In genomic region chr14:91154851-91155625, GRCh38 we compare ENCODE assay signal across 8 cellular contexts. TPM values are rescaled to one million over a fixed set of nuclear protein-coding genes. Genes with fewer than 3 reads are reported as not detected.
DNase-seq lines count a peak whose midpoint lies in the region; ATAC-seq and TF ChIP-seq lines count a peak whose summit lies in the region.

No MANE protein-coding gene starts in this region.

- no peaks in the 10 kb centered on the region for H4K20me1 ChIP-seq in GM23338 (replicated peaks; ENCODE audit: insufficient read depth)

- H2BK15ac ChIP-seq in neuronal stem cell (ENCODE audit: low read length) = no peak overlapping the region

- H3K27me3 Mint-ChIP-seq in GM23338 (ENCODE audit: insufficient read depth, low read depth, poor library complexity) = no peaks in the 10 kb centered on the region
- no peaks in the 10 kb centered on the region for H3K27me3 Mint-ChIP-seq in effector memory CD8-positive, alpha-beta T cell

- H3K4me3 Mint-ChIP-seq in GM23338 = no peak overlapping the region
- peak overlapping the region; percentile 27 to 58 for H3K4me3 Mint-ChIP-seq in effector memory CD8-positive, alpha-beta T cell

- H3K9me3 ChIP-seq in neuronal stem cell (replicated peaks in 1 of 2; ENCODE audit: control insufficient read depth in 2 of 2, insufficient read depth in 1 of 2, low read depth in 1 of 2, low read length in 2 of 2) (no peaks in the 10 kb centered on the region), suprapubic skin (no peaks in the 10 kb centered on the region)

- H3K27ac Mint-ChIP-seq in GM23338 = no peak overlapping the region
- peak overlapping the region; percentile 89 to 93 for H3K27ac Mint-ChIP-seq in effector memory CD8-positive, alpha-beta T cell

- no peak overlapping the region for H3K18ac ChIP-seq in neuronal stem cell (ENCODE audit: low read length)

- H3K4me3 ChIP-seq in GM23338 (no peak overlapping the region), neuronal stem cell (ENCODE audit: low read length in 2 of 2) (no peak overlapping the region), suprapubic skin (no peak overlapping the region)

- no peak overlapping the region for H3K9ac ChIP-seq in neuronal stem cell (ENCODE audit: low read depth, low read length, poor library complexity)

- H3K36me3 ChIP-seq in GM23338 (ENCODE audit: insufficient read depth) (no peaks in the 10 kb centered on the region), neuronal stem cell (replicated peaks in 1 of 2; ENCODE audit: control insufficient read depth in 2 of 2, insufficient read depth in 2 of 2, low read length in 2 of 2) (peaks cover 4 to 24% of the 10 kb centered on the region in 2 donors), suprapubic skin (peaks cover 20% of the 10 kb centered on the region)

- TF ChIP-seq EP300 in suprapubic skin (IDR thresholded peaks at IDR 0.05) = no peak

- no peak overlapping the region for H2BK5ac ChIP-seq in neuronal stem cell (ENCODE audit: low read length)

- peak overlapping the region; percentile 32 for H2AK5ac ChIP-seq in neuronal stem cell (ENCODE audit: low read depth, low read length)

- H2AFZ ChIP-seq in GM23338 (no peak overlapping the region), neuronal stem cell (ENCODE audit: low read length) (no peak overlapping the region)

- no peaks in the 10 kb centered on the region for H3K9me3 Mint-ChIP-seq in GM23338
- H3K9me3 Mint-ChIP-seq in effector memory CD8-positive, alpha-beta T cell = no peaks in the 10 kb centered on the region

- H3K79me2 ChIP-seq in GM23338 (replicated peaks; ENCODE audit: insufficient read depth) = no peaks in the 10 kb centered on the region

- WGBS in neuronal stem cell (ENCODE audit: extremely low coverage in 2 of 2, insufficient read length in 2 of 2, insufficient replicate concordance in 1 of 2), 2 donors = no CpG with 5 or more reads among the region's 16 CpGs
- 48% methylated on average over 16 of the region's 16 CpGs for WGBS in suprapubic skin

- H3K4me2 ChIP-seq in GM23338 = no peak overlapping the region
- H3K4me2 ChIP-seq in neuronal stem cell (ENCODE audit: insufficient read depth, low read length, poor library complexity, severe bottlenecking) = no peak overlapping the region

- no peaks in the 10 kb centered on the region for H3K9me2 ChIP-seq in GM23338 (ENCODE audit: insufficient read depth)

- no peak for TF ChIP-seq POLR2A in suprapubic skin (IDR thresholded peaks at IDR 0.05)

- H3K27me3 ChIP-seq in GM23338 (ENCODE audit: insufficient read depth) (no peaks in the 10 kb centered on the region), neuronal stem cell (ENCODE audit: control insufficient read depth in 3 of 3, insufficient read depth in 3 of 3, low read depth in 1 of 3, low read length in 3 of 3) (no peaks in the 10 kb centered on the region), suprapubic skin (no peaks in the 10 kb centered on the region)

- H2BK120ac ChIP-seq in neuronal stem cell (ENCODE audit: low read depth, low read length) = no peak overlapping the region

- no peak overlapping the region for H4K8ac ChIP-seq in neuronal stem cell (ENCODE audit: low read depth, low read length)

- no peak overlapping the region for H3K4ac ChIP-seq in neuronal stem cell (ENCODE audit: low read length)

- H3K4me1 ChIP-seq in GM23338 (ENCODE audit: insufficient read depth) = no peaks in the 10 kb centered on the region
- H3K4me1 ChIP-seq in neuronal stem cell (ENCODE audit: control insufficient read depth in 2 of 2, insufficient read depth in 1 of 2, low read depth in 1 of 2, low read length in 2 of 2) = peaks cover 0 to 4% of the 10 kb centered on the region in 2 donors
- peaks cover 17% of the 10 kb centered on the region for H3K4me1 ChIP-seq in suprapubic skin

- TF ChIP-seq CTCF in GM23338 (conservative IDR thresholded peaks at IDR 0.05; ENCODE audit: low read depth in 2 of 2) = no peak
- TF ChIP-seq CTCF in suprapubic skin (IDR thresholded peaks at IDR 0.05) = no peak

- no peaks in the 10 kb centered on the region for H3K79me1 ChIP-seq in neuronal stem cell (ENCODE audit: low read depth, low read length)

- no peak overlapping the region for H4K91ac ChIP-seq in neuronal stem cell (ENCODE audit: low read depth, low read length, poor library complexity)

- H3K36me3 Mint-ChIP-seq in GM23338 (ENCODE audit: low read depth) = peaks cover 10% of the 10 kb centered on the region
- H3K36me3 Mint-ChIP-seq in effector memory CD8-positive, alpha-beta T cell (ENCODE audit: insufficient read depth) = peaks cover 41% of the 10 kb centered on the region

- H3K27ac ChIP-seq in GM23338 (ENCODE audit: low read depth) = no peak overlapping the region
- H3K27ac ChIP-seq in neuronal stem cell (replicated peaks; ENCODE audit: low read length) = no peak overlapping the region
- no peak overlapping the region for H3K27ac ChIP-seq in suprapubic skin

- DNase-seq in A172 (ENCODE audit: low spot score) (peak; percentile 56), GM23338 (ENCODE audit: low spot score) (no peak), NCI-H510A treated with DMSO at 0.1 percent for 48 hours (lab: John Stamatoyannopoulos, UW) (peak; percentile 89), neuronal stem cell (ENCODE audit: low spot score) (no peak), suprapubic skin (ENCODE audit: low spot score in 2 of 2) (no peak), C1 segment of cervical spinal cord (lab: John Stamatoyannopoulos, UW) (no peak)
- peak; percentile 49 to 56 (median 54) for DNase-seq in effector memory CD8-positive, alpha-beta T cell

- no peaks in the 10 kb centered on the region for H3F3A ChIP-seq in GM23338 (replicated peaks; ENCODE audit: low read depth)

- H3K23ac ChIP-seq in neuronal stem cell (ENCODE audit: low read depth, low read length, poor library complexity) = no peak overlapping the region

- ATAC-seq in GM23338 = 0 out of 3 replicates have a peak, but pooled peaks have one; percentile 36
- peak; percentile 99 for ATAC-seq in effector memory CD8-positive, alpha-beta T cell (replicated peaks)
- ATAC-seq in GM21526 (IDR thresholded peaks at IDR 0.05; ENCODE audit: low FRiP score, unreplicated experiment) = no peak

- peaks cover 5% of the 10 kb centered on the region for H3K4me1 Mint-ChIP-seq in GM23338
- H3K4me1 Mint-ChIP-seq in effector memory CD8-positive, alpha-beta T cell (ENCODE audit: low read depth in 2 of 2) = peaks cover 18 to 24% of the 10 kb centered on the region in 2 donors

- H3K14ac ChIP-seq in neuronal stem cell (ENCODE audit: low read length) = no peak overlapping the region

- H2BK12ac ChIP-seq in neuronal stem cell (ENCODE audit: low read length) = no peak overlapping the region

TF ChIP-seq in GM23338, 12 proteins besides CTCF, POLR2A, EP300 and RAD21 (continues in another document):
- no peak for TF ChIP-seq STAT1 (IDR thresholded peaks at IDR 0.05; ENCODE audit: unreplicated experiment)
- TF ChIP-seq JUNB (IDR thresholded peaks at IDR 0.05; ENCODE audit: unreplicated experiment) = no peak
- TF ChIP-seq CREB1 (CRISPR knock-in tag; IDR thresholded peaks at IDR 0.05; ENCODE audit: low read depth) = no peak
- no peak for TF ChIP-seq NANOG (IDR thresholded peaks at IDR 0.05; ENCODE audit: borderline replicate concordance)
- TF ChIP-seq EZH2phosphoT487 (IDR thresholded peaks at IDR 0.05; ENCODE audit: unreplicated experiment) = no peak
- no peak for TF ChIP-seq ZNF331 (CRISPR knock-in tag; IDR thresholded peaks at IDR 0.05; ENCODE audit: low read depth)
- no peak for TF ChIP-seq POLR2AphosphoS5 (IDR thresholded peaks at IDR 0.05; ENCODE audit: low read depth)
- TF ChIP-seq ZNF114 (CRISPR knock-in tag; IDR thresholded peaks at IDR 0.05) = no peak

RNA-seq across cellular contexts. Expression of gene DGLUCY, which starts 41.2 kb away (rescaled TPM):
- total RNA-seq in A172 (2014; rRNA removed; shearing (Covaris generic)) = 28.7 and 31.7 TPM in 2 replicates
- 26.2 and 31.6 TPM in 2 replicates for total RNA-seq in GM23338 (2014; rRNA removed; shearing (Covaris generic))
- polyA plus RNA-seq in GM23338 (2016; fragmentation: Nextera tagmentation; extraction: Ambion mirVana) = 14.0 and 14.6 TPM in 2 replicates
- 31.3 TPM for polyA plus RNA-seq in neuronal stem cell (2013, experiment 1 of 2)
- 30.4 TPM for polyA plus RNA-seq in neuronal stem cell (2013, experiment 2 of 2)
- 10 to 100 TPM; 54.0 to 94.9 (median 69.3) TPM for total RNA-seq in suprapubic skin

Comparison
In these comparisons a context has a peak if more than half of its experiments do, and no peak if none do; other contexts are left out.
1. DNase-seq: peak in A172 (single experiment), NCI-H510A treated with DMSO at 0.1 percent for 48 hours (single experiment) and effector memory CD8-positive, alpha-beta T cell (3 of 3); none in GM23338 (single experiment), neuronal stem cell (single experiment), suprapubic skin (0 of 2) and C1 segment of cervical spinal cord (0 of 14).